In the genomic region with DNA sequence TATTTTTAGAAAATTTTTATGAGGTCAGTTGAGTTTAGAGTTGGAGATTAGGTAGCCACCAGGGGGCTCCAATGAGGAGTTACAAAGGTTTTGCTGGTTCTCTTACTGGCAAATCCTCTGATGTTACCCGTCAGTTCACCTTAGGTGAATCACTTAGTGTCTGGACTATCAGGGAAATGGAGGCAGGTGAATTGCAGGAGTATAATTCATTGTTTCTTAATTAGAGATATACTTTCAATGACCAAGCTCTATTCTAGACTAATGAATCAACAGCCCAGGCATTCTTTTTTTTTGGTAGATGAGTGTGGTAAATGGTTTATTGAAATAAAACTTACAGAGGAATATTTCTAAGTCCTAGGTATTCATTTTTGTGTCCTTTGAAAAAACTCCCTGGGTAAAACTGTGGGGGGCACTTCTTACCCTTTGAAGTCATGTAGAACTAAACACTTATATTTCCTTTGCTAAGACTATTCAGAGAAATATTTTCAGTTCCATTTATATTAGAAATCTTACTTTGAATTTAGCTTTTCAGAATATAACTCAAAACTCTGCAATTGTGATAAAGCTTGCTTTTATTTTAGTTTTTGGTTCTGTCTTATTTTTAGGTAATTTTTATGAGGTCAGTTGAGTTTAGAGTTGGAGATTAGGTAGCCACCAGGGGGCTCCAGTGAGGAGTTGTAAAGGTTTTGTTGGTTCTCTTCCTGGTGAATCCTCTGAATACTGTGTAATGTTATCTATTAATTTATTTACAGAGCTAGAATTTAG, we compare ENCODE assay signal across 8 cellular contexts. TPM values are rescaled to one million over a fixed set of nuclear protein-coding genes. Genes with fewer than 3 reads are reported as not detected.
A peak's percentile ranks its signal among the peaks of the same experiment; 100 is the strongest.
DNase-seq lines count a peak whose midpoint lies in the region; ATAC-seq and TF ChIP-seq lines count a peak whose summit lies in the region.

No MANE protein-coding gene starts in this region.

- H3K4me1 Mint-ChIP-seq in CD4-positive, alpha-beta T cell (ENCODE audit: low read depth), result peaks cover 36% of the 10 kb centered on the region
- peaks cover 13% of the 10 kb centered on the region for H3K4me1 Mint-ChIP-seq in activated T-helper 17 cell treated with anti-CD3 and anti-CD28 coated beads, Interleukin-2, amount 50 U/mL, for 72 hours

- no peak overlapping the region for H3K27ac ChIP-seq in CD4-positive, alpha-beta T cell (ENCODE audit: low read depth, low read length)
- H3K27ac ChIP-seq in Panc1 (ENCODE audit: low read length), result no peak overlapping the region
- no peak overlapping the region for H3K27ac ChIP-seq in gastroesophageal sphincter
- H3K27ac ChIP-seq in psoas muscle, result no peak overlapping the region

- no peaks in the 10 kb centered on the region for H3K9me3 ChIP-seq in CD4-positive, alpha-beta T cell (ENCODE audit: control insufficient read depth, low read length)
- H3K9me3 ChIP-seq in Panc1 (ENCODE audit: control insufficient read depth, insufficient read depth, low read depth, low read length) (no peaks in the 10 kb centered on the region), gastroesophageal sphincter (no peaks in the 10 kb centered on the region), psoas muscle (no peaks in the 10 kb centered on the region)

- no peak for TF ChIP-seq EP300 in gastroesophageal sphincter (IDR thresholded peaks at IDR 0.05)

- no peaks in the 10 kb centered on the region for H3K9me3 Mint-ChIP-seq in CD4-positive, alpha-beta T cell
- no peaks in the 10 kb centered on the region for H3K9me3 Mint-ChIP-seq in activated T-helper 17 cell treated with anti-CD3 and anti-CD28 coated beads, Interleukin-2, amount 50 U/mL, for 72 hours

- H3K4me3 Mint-ChIP-seq in CD4-positive, alpha-beta T cell, result no peak overlapping the region
- no peak overlapping the region for H3K4me3 Mint-ChIP-seq in activated T-helper 17 cell treated with anti-CD3 and anti-CD28 coated beads, Interleukin-2, amount 50 U/mL, for 72 hours

- H3K4me1 ChIP-seq in Panc1 (ENCODE audit: control insufficient read depth, insufficient read depth, low read length) (no peaks in the 10 kb centered on the region), gastroesophageal sphincter (peaks cover 0 to 8% (median 0%) of the 10 kb centered on the region in 3 donors), psoas muscle (peaks cover 9% of the 10 kb centered on the region)

- H3K27ac Mint-ChIP-seq in CD4-positive, alpha-beta T cell, result peak overlapping the region; percentile 34
- H3K27ac Mint-ChIP-seq in activated T-helper 17 cell treated with anti-CD3 and anti-CD28 coated beads, Interleukin-2, amount 50 U/mL, for 72 hours, result peak overlapping the region; percentile 31

- POLR2A ChIA-PET in CD4-positive, alpha-beta T cell (lab: Charles Lee), result interaction anchor here (1.1 to 1.3 kb wide), 3 partner anchors 18 to 146 kb away, joined by 3 to 4 read pairs (median 4); a partner anchor contains a TSS
- POLR2A ChIA-PET in Panc1 (lab: Charles Lee), result no interaction called here

- peaks cover 89% of the 10 kb centered on the region for H3K36me3 Mint-ChIP-seq in CD4-positive, alpha-beta T cell (ENCODE audit: low read depth)
- H3K36me3 Mint-ChIP-seq in activated T-helper 17 cell treated with anti-CD3 and anti-CD28 coated beads, Interleukin-2, amount 50 U/mL, for 72 hours (ENCODE audit: low read depth), result peaks cover 97% of the 10 kb centered on the region

- no peaks in the 10 kb centered on the region for H3K27me3 ChIP-seq in CD4-positive, alpha-beta T cell (ENCODE audit: control insufficient read depth, insufficient read depth, low read length)
- no peaks in the 10 kb centered on the region for H3K27me3 ChIP-seq in Panc1 (ENCODE audit: control insufficient read depth, insufficient read depth, low read length)
- no peaks in the 10 kb centered on the region for H3K27me3 ChIP-seq in gastroesophageal sphincter
- H3K27me3 ChIP-seq in psoas muscle (ENCODE audit: insufficient read depth in 3 of 3, low read length in 2 of 3), result no peaks in the 10 kb centered on the region

- WGBS in gastroesophageal sphincter (ENCODE audit: low coverage in 1 of 2), 2 donors, result 27 to 88% methylated on average over 1 of the region's 1 CpG
- WGBS in psoas muscle, 3 donors, result 23 to 67% (median 43%) methylated on average over 1 of the region's 1 CpG

- TSS peak; percentile 41 for BruUV-seq in Panc1 (replicated peaks; lab: Mats Ljungman, UMichigan)

- intact Hi-C loops in CD4-positive, alpha-beta T cell (cut with DNase I, micrococcal nuclease), result loop anchor here (1.0 to 2.0 kb wide), 5 partner anchors 21 to 415 kb away; a partner anchor contains a TSS
- intact Hi-C loops in Panc1 (cut with micrococcal nuclease; ENCODE audit: unreplicated experiment) (no loop called here), psoas muscle (cut with DNase I) (loop anchor here (2.0 to 10.0 kb wide), 2 partner anchors 147 to 293 kb away; no protein-coding TSS in a partner anchor)

- H3K4me3 ChIP-seq in Panc1 (ENCODE audit: low read depth in 2 of 2, low read length in 2 of 2) (no peak overlapping the region), gastroesophageal sphincter (no peak overlapping the region), psoas muscle (no peak overlapping the region)

- H3K36me3 ChIP-seq in Panc1 (ENCODE audit: control insufficient read depth, insufficient read depth, low read length) (peaks cover 27% of the 10 kb centered on the region; the same call in 1 of the 2 replicates), gastroesophageal sphincter (peaks cover 0 to 97% of the 10 kb centered on the region in 2 donors), psoas muscle (ENCODE audit: insufficient read depth in 1 of 2, low read depth in 1 of 2) (peaks cover 8 to 93% of the 10 kb centered on the region in 2 donors)

- DNase-seq in CD4-positive, alpha-beta T cell, result peak; percentile 42 to 65 (median 54)
- peak in 60 of 76 experiments; percentile 4 to 63 (median 34) for DNase-seq in HUDEP-2 (lab: John Stamatoyannopoulos, UW; ENCODE audit: unreplicated experiment in 76 of 76)
- no peak for DNase-seq in Panc1 (ENCODE audit: low read depth, low spot score)
- no peak for DNase-seq in psoas muscle

- peak; percentile 69 for TF ChIP-seq CTCF in CD4-positive, alpha-beta T cell (IDR thresholded peaks at IDR 0.05)
- TF ChIP-seq CTCF in Panc1 (IDR thresholded peaks at IDR 0.05) (peak; percentile 70), gastroesophageal sphincter (IDR thresholded peaks at IDR 0.05) (peak; percentile 27 to 44 (median 31)), psoas muscle (IDR thresholded peaks at IDR 0.05) (peak; percentile 56)

- no peak for TF ChIP-seq POLR2A in gastroesophageal sphincter (IDR thresholded peaks at IDR 0.05)

- in situ Hi-C loops in Panc1 (cut with HindIII; ENCODE audit: low pct_unique_long_range_greater_than_20kb, low sequenced_read_pairs), result no loop called here

- H3K27me3 Mint-ChIP-seq in CD4-positive, alpha-beta T cell, result no peaks in the 10 kb centered on the region
- no peaks in the 10 kb centered on the region for H3K27me3 Mint-ChIP-seq in activated T-helper 17 cell treated with anti-CD3 and anti-CD28 coated beads, Interleukin-2, amount 50 U/mL, for 72 hours

- peak; percentile 89 for ATAC-seq in CD4-positive, alpha-beta T cell (ENCODE audit: poor library complexity)
- ATAC-seq in Panc1 (peak; percentile 70), gastroesophageal sphincter (no peak), psoas muscle (peak; percentile 52 to 72 (median 68)), HG03571 (IDR thresholded peaks at IDR 0.05; ENCODE audit: unreplicated experiment) (no peak), HG03175 (IDR thresholded peaks at IDR 0.05; ENCODE audit: unreplicated experiment) (no peak)
- ATAC-seq in activated T-helper 17 cell treated with anti-CD3 and anti-CD28 coated beads, Interleukin-2, amount 50 U/mL, for 72 hours (replicated peaks), result peak; percentile 76

- CTCF ChIA-PET in CD4-positive, alpha-beta T cell (lab: Charles Lee), result interaction anchor here (0.9 to 5.5 kb wide), 20 partner anchors 9 to 416 kb away, joined by 3 to 37 read pairs (median 6); a partner anchor contains a TSS
- CTCF ChIA-PET in Panc1 (lab: Charles Lee), result interaction anchor here (0.6 to 1.0 kb wide), 6 partner anchors 9 to 185 kb away, joined by 3 to 4 read pairs (median 3); no protein-coding TSS in a partner anchor

RNA-seq across cellular contexts. Expression of a gene that starts 17.7 kb away (rescaled TPM):
- total RNA-seq in CD4-positive, alpha-beta T cell, result 10 to 100 TPM; 67.6 to 68.7 TPM
- total RNA-seq in Panc1 (2021; ENCODE audit: unreplicated experiment) (212 TPM), gastroesophageal sphincter (10 to 100 TPM; 41.7 to 68.7 (median 64.9) TPM), psoas muscle (100 to 1,000 TPM; 118 to 280 (median 207) TPM)
- polyA plus RNA-seq in Panc1 (2012; ENCODE audit: insufficient read length), result 86.3 TPM
- total RNA-seq in activated T-helper 17 cell treated with anti-CD3 and anti-CD28 coated beads, Interleukin-2, amount 50 U/mL, for 72 hours, result 100 to 1,000 TPM; 108 to 161 TPM
- 100 to 1,000 TPM; 152 to 326 (median 198) TPM for polyA plus RNA-seq in psoas muscle

RNA-seq across cellular contexts. Expression of a gene that starts 24.8 kb away (rescaled TPM):
- 10 to 100 TPM; 21.7 to 22.5 TPM for total RNA-seq in CD4-positive, alpha-beta T cell
- 7.9 TPM for total RNA-seq in Panc1 (2021; ENCODE audit: unreplicated experiment)
- polyA plus RNA-seq in Panc1 (2012; ENCODE audit: insufficient read length), result 6.8 TPM
- 10 to 100 TPM in 1 of 2 donors, 1 to 10 TPM in 1; 3.6 to 13.0 TPM for total RNA-seq in activated T-helper 17 cell treated with anti-CD3 and anti-CD28 coated beads, Interleukin-2, amount 50 U/mL, for 72 hours
- total RNA-seq in gastroesophageal sphincter, result 1 to 10 TPM in 2 of 4 donors, under 1 TPM in 1, not detected in 1; 0.54 to 1.5 (median 1.0) TPM
- total RNA-seq in psoas muscle, result 1 to 10 TPM; 1.2 to 5.2 (median 2.5) TPM
- 1 to 10 TPM in 2 of 3 donors, under 1 TPM in 1; 0.44 to 2.1 (median 1.1) TPM for polyA plus RNA-seq in psoas muscle

Comparison
In these comparisons a context has a peak if more than half of its experiments do, and no peak if none do; other contexts are left out.
1. ATAC-seq: peak in CD4-positive, alpha-beta T cell (single experiment), Panc1 (single experiment), activated T-helper 17 cell treated with anti-CD3 and anti-CD28 coated beads, Interleukin-2, amount 50 U/mL, for 72 hours (single experiment) and psoas muscle (4 of 4); none in gastroesophageal sphincter (single experiment), HG03571 (single experiment) and HG03175 (single experiment).
2. DNase-seq: peak in CD4-positive, alpha-beta T cell (10 of 10) and HUDEP-2 (60 of 76); none in Panc1 (single experiment) and psoas muscle (0 of 2).
3. Peak in every context shown above with its lines, with median percentiles within 50 percentile points of each other: CTCF ChIP-seq.